2 cellular contexts compared by ENCODE assay signal in genomic region chr10:119933179-119933578, GRCh38.
TF ChIP-seq lines count a peak whose summit lies in the region.

No MANE protein-coding gene starts in this region.

TF ChIP-seq in A549, 52 proteins besides CTCF, POLR2A, EP300 and RAD21:
- TF ChIP-seq, protein P1, sequence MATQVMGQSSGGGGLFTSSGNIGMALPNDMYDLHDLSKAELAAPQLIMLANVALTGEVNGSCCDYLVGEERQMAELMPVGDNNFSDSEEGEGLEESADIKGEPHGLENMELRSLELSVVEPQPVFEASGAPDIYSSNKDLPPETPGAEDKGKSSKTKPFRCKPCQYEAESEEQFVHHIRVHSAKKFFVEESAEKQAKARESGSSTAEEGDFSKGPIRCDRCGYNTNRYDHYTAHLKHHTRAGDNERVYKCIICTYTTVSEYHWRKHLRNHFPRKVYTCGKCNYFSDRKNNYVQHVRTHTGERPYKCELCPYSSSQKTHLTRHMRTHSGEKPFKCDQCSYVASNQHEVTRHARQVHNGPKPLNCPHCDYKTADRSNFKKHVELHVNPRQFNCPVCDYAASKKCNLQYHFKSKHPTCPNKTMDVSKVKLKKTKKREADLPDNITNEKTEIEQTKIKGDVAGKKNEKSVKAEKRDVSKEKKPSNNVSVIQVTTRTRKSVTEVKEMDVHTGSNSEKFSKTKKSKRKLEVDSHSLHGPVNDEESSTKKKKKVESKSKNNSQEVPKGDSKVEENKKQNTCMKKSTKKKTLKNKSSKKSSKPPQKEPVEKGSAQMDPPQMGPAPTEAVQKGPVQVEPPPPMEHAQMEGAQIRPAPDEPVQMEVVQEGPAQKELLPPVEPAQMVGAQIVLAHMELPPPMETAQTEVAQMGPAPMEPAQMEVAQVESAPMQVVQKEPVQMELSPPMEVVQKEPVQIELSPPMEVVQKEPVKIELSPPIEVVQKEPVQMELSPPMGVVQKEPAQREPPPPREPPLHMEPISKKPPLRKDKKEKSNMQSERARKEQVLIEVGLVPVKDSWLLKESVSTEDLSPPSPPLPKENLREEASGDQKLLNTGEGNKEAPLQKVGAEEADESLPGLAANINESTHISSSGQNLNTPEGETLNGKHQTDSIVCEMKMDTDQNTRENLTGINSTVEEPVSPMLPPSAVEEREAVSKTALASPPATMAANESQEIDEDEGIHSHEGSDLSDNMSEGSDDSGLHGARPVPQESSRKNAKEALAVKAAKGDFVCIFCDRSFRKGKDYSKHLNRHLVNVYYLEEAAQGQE (IDR thresholded peaks at IDR 0.05): no peak
- no peak for TF ChIP-seq RARB (CRISPR knock-in tag; IDR thresholded peaks at IDR 0.05)
- no peak for TF ChIP-seq FOSB (CRISPR knock-in tag; IDR thresholded peaks at IDR 0.05)
- TF ChIP-seq JUN (IDR thresholded peaks at IDR 0.05): no peak
TF ChIP-seq in A549: peak in this region for 0.

TF ChIP-seq in GM23338, 12 proteins besides CTCF, POLR2A, EP300 and RAD21 (continued from another document):
- TF ChIP-seq, protein P2, sequence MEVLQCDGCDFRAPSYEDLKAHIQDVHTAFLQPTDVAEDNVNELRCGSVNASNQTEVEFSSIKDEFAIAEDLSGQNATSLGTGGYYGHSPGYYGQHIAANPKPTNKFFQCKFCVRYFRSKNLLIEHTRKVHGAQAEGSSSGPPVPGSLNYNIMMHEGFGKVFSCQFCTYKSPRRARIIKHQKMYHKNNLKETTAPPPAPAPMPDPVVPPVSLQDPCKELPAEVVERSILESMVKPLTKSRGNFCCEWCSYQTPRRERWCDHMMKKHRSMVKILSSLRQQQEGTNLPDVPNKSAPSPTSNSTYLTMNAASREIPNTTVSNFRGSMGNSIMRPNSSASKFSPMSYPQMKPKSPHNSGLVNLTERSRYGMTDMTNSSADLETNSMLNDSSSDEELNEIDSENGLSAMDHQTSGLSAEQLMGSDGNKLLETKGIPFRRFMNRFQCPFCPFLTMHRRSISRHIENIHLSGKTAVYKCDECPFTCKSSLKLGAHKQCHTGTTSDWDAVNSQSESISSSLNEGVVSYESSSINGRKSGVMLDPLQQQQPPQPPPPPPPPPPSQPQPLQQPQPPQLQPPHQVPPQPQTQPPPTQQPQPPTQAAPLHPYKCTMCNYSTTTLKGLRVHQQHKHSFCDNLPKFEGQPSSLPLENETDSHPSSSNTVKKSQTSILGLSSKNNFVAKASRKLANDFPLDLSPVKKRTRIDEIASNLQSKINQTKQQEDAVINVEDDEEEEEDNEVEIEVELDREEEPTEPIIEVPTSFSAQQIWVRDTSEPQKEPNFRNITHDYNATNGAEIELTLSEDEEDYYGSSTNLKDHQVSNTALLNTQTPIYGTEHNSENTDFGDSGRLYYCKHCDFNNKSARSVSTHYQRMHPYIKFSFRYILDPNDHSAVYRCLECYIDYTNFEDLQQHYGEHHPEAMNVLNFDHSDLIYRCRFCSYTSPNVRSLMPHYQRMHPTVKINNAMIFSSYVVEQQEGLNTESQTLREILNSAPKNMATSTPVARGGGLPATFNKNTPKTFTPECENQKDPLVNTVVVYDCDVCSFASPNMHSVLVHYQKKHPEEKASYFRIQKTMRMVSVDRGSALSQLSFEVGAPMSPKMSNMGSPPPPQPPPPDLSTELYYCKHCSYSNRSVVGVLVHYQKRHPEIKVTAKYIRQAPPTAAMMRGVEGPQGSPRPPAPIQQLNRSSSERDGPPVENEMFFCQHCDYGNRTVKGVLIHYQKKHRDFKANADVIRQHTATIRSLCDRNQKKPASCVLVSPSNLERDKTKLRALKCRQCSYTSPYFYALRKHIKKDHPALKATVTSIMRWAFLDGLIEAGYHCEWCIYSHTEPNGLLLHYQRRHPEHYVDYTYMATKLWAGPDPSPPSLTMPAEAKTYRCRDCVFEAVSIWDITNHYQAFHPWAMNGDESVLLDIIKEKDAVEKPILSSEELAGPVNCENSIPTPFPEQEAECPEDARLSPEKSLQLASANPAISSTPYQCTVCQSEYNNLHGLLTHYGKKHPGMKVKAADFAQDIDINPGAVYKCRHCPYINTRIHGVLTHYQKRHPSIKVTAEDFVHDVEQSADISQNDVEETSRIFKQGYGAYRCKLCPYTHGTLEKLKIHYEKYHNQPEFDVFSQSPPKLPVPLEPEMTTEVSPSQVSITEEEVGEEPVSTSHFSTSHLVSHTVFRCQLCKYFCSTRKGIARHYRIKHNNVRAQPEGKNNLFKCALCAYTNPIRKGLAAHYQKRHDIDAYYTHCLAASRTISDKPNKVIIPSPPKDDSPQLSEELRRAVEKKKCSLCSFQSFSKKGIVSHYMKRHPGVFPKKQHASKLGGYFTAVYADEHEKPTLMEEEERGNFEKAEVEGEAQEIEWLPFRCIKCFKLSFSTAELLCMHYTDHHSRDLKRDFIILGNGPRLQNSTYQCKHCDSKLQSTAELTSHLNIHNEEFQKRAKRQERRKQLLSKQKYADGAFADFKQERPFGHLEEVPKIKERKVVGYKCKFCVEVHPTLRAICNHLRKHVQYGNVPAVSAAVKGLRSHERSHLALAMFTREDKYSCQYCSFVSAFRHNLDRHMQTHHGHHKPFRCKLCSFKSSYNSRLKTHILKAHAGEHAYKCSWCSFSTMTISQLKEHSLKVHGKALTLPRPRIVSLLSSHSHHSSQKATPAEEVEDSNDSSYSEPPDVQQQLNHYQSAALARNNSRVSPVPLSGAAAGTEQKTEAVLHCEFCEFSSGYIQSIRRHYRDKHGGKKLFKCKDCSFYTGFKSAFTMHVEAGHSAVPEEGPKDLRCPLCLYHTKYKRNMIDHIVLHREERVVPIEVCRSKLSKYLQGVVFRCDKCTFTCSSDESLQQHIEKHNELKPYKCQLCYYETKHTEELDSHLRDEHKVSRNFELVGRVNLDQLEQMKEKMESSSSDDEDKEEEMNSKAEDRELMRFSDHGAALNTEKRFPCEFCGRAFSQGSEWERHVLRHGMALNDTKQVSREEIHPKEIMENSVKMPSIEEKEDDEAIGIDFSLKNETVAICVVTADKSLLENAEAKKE (CRISPR knock-in tag; IDR thresholded peaks at IDR 0.05): no peak
